Comparison of ENCODE assay signal across 29 cellular contexts in genomic region chr21:17590443-17590842, GRCh38. TPM values are rescaled to one million over a fixed set of nuclear protein-coding genes. Genes with fewer than 3 reads are reported as not detected.
DNase-seq lines count a peak whose midpoint lies in the region; ATAC-seq, FAIRE-seq and TF ChIP-seq lines count a peak whose summit lies in the region.
"Had no signal": no experiment of that assay in that cellular context is flagged by ENCODE, and none has a peak within 500 bp of the region (broad histone marks: within the 10 kb centered on the region; RNA-seq: fewer than 3 reads in every experiment).

No MANE protein-coding gene starts in this region.

- no peaks in the 10 kb centered on the region for H3K79me2 ChIP-seq in mammary epithelial cell (ENCODE audit: insufficient read depth, low read length)
- H3K79me2 ChIP-seq in HepG2 (ENCODE audit: insufficient read depth, low read length), result peaks cover 7% of the 10 kb centered on the region

- no peak for TF ChIP-seq RAD21 in HepG2 (CRISPR knock-in tag; IDR thresholded peaks at IDR 0.05)

- POLR2A ChIA-PET in MCF 10A (lab: Yijun Ruan, JAX), result interaction anchor here (0.6 to 1.9 kb wide), 3 partner anchors 11 to 979 kb away, joined by 3 to 10 read pairs (median 7); no protein-coding TSS in a partner anchor
- POLR2A ChIA-PET in HepG2 (lab: Yijun Ruan, JAX), result no interaction called here

- H3K9me3 Mint-ChIP-seq in MCF 10A (ENCODE audit: unreplicated experiment) (no peaks in the 10 kb centered on the region), type B pancreatic cell (no peaks in the 10 kb centered on the region)
- no peaks in the 10 kb centered on the region for H3K9me3 Mint-ChIP-seq in activated CD8-positive, alpha-beta memory T cell treated with anti-CD3 and anti-CD28 coated beads, Interleukin-2, amount 10 ng/mL, durations not matched to agents 7 days and 5 days (ENCODE audit: low read depth)
- H3K9me3 Mint-ChIP-seq: activated naive CD4-positive, alpha-beta T cell treated with anti-CD3 and anti-CD28 coated beads, Interleukin-2, amount 50 U/mL, for 24 hours; CD4-positive, CD25-positive, alpha-beta regulatory T cell; IgD-negative memory B cell had no signal

- TF ChIP-seq CTCF in MCF 10A (IDR thresholded peaks at IDR 0.05; ENCODE audit: unreplicated experiment) (no peak), mammary epithelial cell (conservative IDR thresholded peaks at IDR 0.05 in 1 of 2, IDR thresholded peaks at IDR 0.05 in 1 of 2; ENCODE audit: extremely low read depth in 1 of 2, insufficient read depth in 1 of 2, low read depth in 1 of 2, low read length in 2 of 2) (no peak), HepG2 (CRISPR knock-in tag; IDR thresholded peaks at IDR 0.05) (no peak), type B pancreatic cell (conservative IDR thresholded peaks at IDR 0.05) (no peak)

- 93% methylated on average over 4 of the region's 4 CpGs for WGBS in mammary epithelial cell (ENCODE audit: low coverage, missing lambda C conversion rate)
- 96% methylated on average over 4 of the region's 4 CpGs for WGBS in HepG2 (ENCODE audit: low lambda C conversion rate)

- no peak overlapping the region for H3K27ac Mint-ChIP-seq in MCF 10A (ENCODE audit: low read depth, unreplicated experiment)
- H3K27ac Mint-ChIP-seq in activated CD8-positive, alpha-beta memory T cell treated with anti-CD3 and anti-CD28 coated beads, Interleukin-2, amount 10 ng/mL, durations not matched to agents 7 days and 5 days, result no peak overlapping the region
- no peak overlapping the region for H3K27ac Mint-ChIP-seq in type B pancreatic cell
- H3K27ac Mint-ChIP-seq: activated naive CD4-positive, alpha-beta T cell treated with anti-CD3 and anti-CD28 coated beads, Interleukin-2, amount 50 U/mL, for 24 hours; CD4-positive, CD25-positive, alpha-beta regulatory T cell; IgD-negative memory B cell; stimulated activated naive B cell treated with anti-CD40 and anti-IgM and Interleukin-4, amounts not matched to agents 10 μg/mL and 1 μg/mL and 100 μg/mL, for 72 hours had no signal

- FAIRE-seq in HepG2 (lab: Jason Lieb, UNC), result no peak
- FAIRE-seq: islet of Langerhans had no signal

- peak; percentile 43 for DNase-seq in MCF 10A (ENCODE audit: unreplicated experiment)
- DNase-seq in mammary epithelial cell, result no peak
- peak; percentile 61 for DNase-seq in fibroblast of gingiva (ENCODE audit: low read depth)
- no peak for DNase-seq in HepG2 (ENCODE audit: low spot score)
- no peak for DNase-seq in stimulated activated CD4-positive, alpha-beta T cell treated with anti-CD3 and anti-CD28 coated beads, Interleukin-4, amount 100 ng/mL, for 1 hour
- no peak for DNase-seq in activated CD8-positive, alpha-beta memory T cell treated with anti-CD3 and anti-CD28 coated beads, Interleukin-2, amount 10 ng/mL, durations not matched to agents 7 days and 5 days
- DNase-seq in retina, result no peak
- no peak for DNase-seq in type B pancreatic cell (ENCODE audit: extremely low spot score, unreplicated experiment)
- DNase-seq: activated CD4-positive, alpha-beta T cell treated with anti-CD3 and anti-CD28 coated beads for 48 hours; activated T-cell treated with anti-CD3 and anti-CD28 coated beads for 4 hours; AML-193; Calu3; CD4-positive, CD25-positive, alpha-beta regulatory T cell; DMS79 treated with DMSO at 0.1 percent for 48 hours; GDM1; left ventricle myocardium superior; NCI-H2029; NCI-H345; psoas muscle; SHP77 treated with DMSO at 0.1 percent for 48 hours; stimulated activated naive B cell treated with anti-CD40 and anti-IgM and Interleukin-4, amounts not matched to agents 10 μg/mL and 1 μg/mL and 100 μg/mL, for 72 hours; substantia nigra; T1000; WERI-Rb-1 had no signal

- dilution Hi-C loops in mammary epithelial cell (cut with HindIII; ENCODE audit: low sequenced_read_pairs), result no loop called here

- H3K27me3 Mint-ChIP-seq in MCF 10A (ENCODE audit: insufficient read depth, unreplicated experiment) (no peaks in the 10 kb centered on the region), type B pancreatic cell (no peaks in the 10 kb centered on the region)
- H3K27me3 Mint-ChIP-seq in activated CD8-positive, alpha-beta memory T cell treated with anti-CD3 and anti-CD28 coated beads, Interleukin-2, amount 10 ng/mL, durations not matched to agents 7 days and 5 days, result peaks cover 2% of the 10 kb centered on the region
- H3K27me3 Mint-ChIP-seq: activated naive CD4-positive, alpha-beta T cell treated with anti-CD3 and anti-CD28 coated beads, Interleukin-2, amount 50 U/mL, for 24 hours; CD4-positive, CD25-positive, alpha-beta regulatory T cell; IgD-negative memory B cell; stimulated activated naive B cell treated with anti-CD40 and anti-IgM and Interleukin-4, amounts not matched to agents 10 μg/mL and 1 μg/mL and 100 μg/mL, for 72 hours had no signal

- H3K27me3 ChIP-seq in mammary epithelial cell (ENCODE audit: insufficient read depth, low read length) (no peaks in the 10 kb centered on the region), HepG2 (ENCODE audit: control insufficient read depth in 1 of 2, insufficient read depth in 2 of 2, low read length in 2 of 2) (no peaks in the 10 kb centered on the region)
- H3K27me3 ChIP-seq: neutrophil had no signal

- H3K36me3 ChIP-seq in mammary epithelial cell (ENCODE audit: insufficient read depth, low read length), result peaks cover 27% of the 10 kb centered on the region
- H3K36me3 ChIP-seq in HepG2 (replicated peaks in 1 of 2; ENCODE audit: control insufficient read depth in 1 of 2, insufficient read depth in 2 of 2, low read length in 2 of 2), result peaks cover 5 to 24% of the 10 kb centered on the region in 2 experiments

- in situ Hi-C loops in mammary epithelial cell (cut with MboI; ENCODE audit: low sequenced_read_pairs in 2 of 2), result no loop called here
- in situ Hi-C loops in HepG2 (cut with HindIII; ENCODE audit: extremely low pct_ligation_motif_present, low pct_unique_long_range_greater_than_20kb), result no loop called here

- CTCF ChIA-PET in MCF 10A (lab: Yijun Ruan, JAX), result interaction anchor here (0.9 to 1.4 kb wide), 2 partner anchors 36 to 203 kb away, joined by 3 to 4 read pairs; no protein-coding TSS in a partner anchor
- CTCF ChIA-PET in mammary epithelial cell (lab: Charles Lee; ENCODE audit: low non-redundant PET), result no interaction called here
- CTCF ChIA-PET in HepG2 (lab: Yijun Ruan, JAX; ENCODE audit: low intra/inter-chr PET ratio, low total read pairs), result no interaction called here
- CTCF ChIA-PET in activated CD8-positive, alpha-beta memory T cell treated with anti-CD3 and anti-CD28 coated beads, Interleukin-2, amount 10 ng/mL, durations not matched to agents 7 days and 5 days (lab: Charles Lee), result no interaction called here

- no peak for TF ChIP-seq POLR2A in HepG2 (IDR thresholded peaks at IDR 0.05; ENCODE audit: insufficient read depth in 1 of 2, low read depth in 2 of 2, low read length in 2 of 2)

- ATAC-seq in HepG2, result no peak
- no peak for ATAC-seq in activated CD8-positive, alpha-beta memory T cell treated with anti-CD3 and anti-CD28 coated beads, Interleukin-2, amount 10 ng/mL, durations not matched to agents 7 days and 5 days
- ATAC-seq: left ventricle myocardium superior; Panc1; psoas muscle; stimulated activated naive B cell treated with anti-CD40 and anti-IgM and Interleukin-4, amounts not matched to agents 10 μg/mL and 1 μg/mL and 100 μg/mL, for 72 hours had no signal

- no peak for TF ChIP-seq EP300 in HepG2 (IDR thresholded peaks at IDR 0.05; ENCODE audit: low read depth in 2 of 2, low read length in 2 of 2)
- no peak for TF ChIP-seq EP300 in HepG2 (CRISPR knock-in tag; IDR thresholded peaks at IDR 0.05; ENCODE audit: borderline replicate concordance)

- H4K20me1 ChIP-seq in mammary epithelial cell (ENCODE audit: insufficient read depth, low read length) (no peaks in the 10 kb centered on the region), HepG2 (ENCODE audit: insufficient read depth, low read length) (0 out of 2 replicates have a peak, but pooled peaks cover 2% of the 10 kb centered on the region)

- no TSS peak for BruUV-seq in MCF 10A (replicated peaks; lab: Mats Ljungman, UMichigan)
- BruUV-seq in mammary epithelial cell (replicated peaks; lab: Mats Ljungman, UMichigan), result no TSS peak
- no TSS peak for BruUV-seq in HepG2 (replicated peaks; lab: Mats Ljungman, UMichigan)

- H3K4me1 ChIP-seq in mammary epithelial cell (ENCODE audit: insufficient read depth, low read length), result no peaks in the 10 kb centered on the region
- H3K4me1 ChIP-seq in HepG2 (ENCODE audit: insufficient read depth, low read length), result no peaks in the 10 kb centered on the region
- H3K4me1 ChIP-seq: psoas muscle had no signal

- H3K4me2 ChIP-seq in mammary epithelial cell (ENCODE audit: insufficient read depth, low read depth, low read length) (no peak overlapping the region), HepG2 (ENCODE audit: low read depth, low read length) (no peak overlapping the region)

- H3K27ac ChIP-seq in mammary epithelial cell (ENCODE audit: insufficient read depth, low read depth, low read length) (no peak overlapping the region), HepG2 (ENCODE audit: extremely low read length, insufficient read depth, low read length) (no peak overlapping the region)
- H3K27ac ChIP-seq: neutrophil, psoas muscle, WERI-Rb-1 had no signal

- intact Hi-C loops in MCF 10A (cut with micrococcal nuclease), result no loop called here
- intact Hi-C loops in mammary epithelial cell (cut with micrococcal nuclease), result no loop called here
- intact Hi-C loops in HepG2 (cut with micrococcal nuclease; ENCODE audit: unreplicated experiment), result no loop called here

- H3K4me1 Mint-ChIP-seq in MCF 10A (ENCODE audit: insufficient read depth, unreplicated experiment) (no peaks in the 10 kb centered on the region), type B pancreatic cell (ENCODE audit: unreplicated experiment) (no peaks in the 10 kb centered on the region)
- H3K4me1 Mint-ChIP-seq in activated CD8-positive, alpha-beta memory T cell treated with anti-CD3 and anti-CD28 coated beads, Interleukin-2, amount 10 ng/mL, durations not matched to agents 7 days and 5 days, result no peaks in the 10 kb centered on the region
- H3K4me1 Mint-ChIP-seq: activated naive CD4-positive, alpha-beta T cell treated with anti-CD3 and anti-CD28 coated beads, Interleukin-2, amount 50 U/mL, for 24 hours; IgD-negative memory B cell; stimulated activated naive B cell treated with anti-CD40 and anti-IgM and Interleukin-4, amounts not matched to agents 10 μg/mL and 1 μg/mL and 100 μg/mL, for 72 hours had no signal

- H3K4me3 Mint-ChIP-seq in MCF 10A (ENCODE audit: unreplicated experiment), result no peak overlapping the region
- no peak overlapping the region for H3K4me3 Mint-ChIP-seq in activated CD8-positive, alpha-beta memory T cell treated with anti-CD3 and anti-CD28 coated beads, Interleukin-2, amount 10 ng/mL, durations not matched to agents 7 days and 5 days
- no peak overlapping the region for H3K4me3 Mint-ChIP-seq in type B pancreatic cell
- H3K4me3 Mint-ChIP-seq: activated naive CD4-positive, alpha-beta T cell treated with anti-CD3 and anti-CD28 coated beads, Interleukin-2, amount 50 U/mL, for 24 hours; CD4-positive, CD25-positive, alpha-beta regulatory T cell; IgD-negative memory B cell; stimulated activated naive B cell treated with anti-CD40 and anti-IgM and Interleukin-4, amounts not matched to agents 10 μg/mL and 1 μg/mL and 100 μg/mL, for 72 hours had no signal

- H3K4me3 ChIP-seq in mammary epithelial cell (replicated peaks in 1 of 3; ENCODE audit: insufficient read depth in 1 of 3, low read depth in 2 of 3, low read length in 3 of 3) (no peak overlapping the region), HepG2 (replicated peaks in 1 of 3; ENCODE audit: insufficient read depth in 1 of 3, low read depth in 2 of 3, low read length in 3 of 3) (no peak overlapping the region)
- H3K4me3 ChIP-seq: psoas muscle had no signal

- H3K9me3 ChIP-seq in mammary epithelial cell (replicated peaks; ENCODE audit: insufficient read depth, low read length), result no peaks in the 10 kb centered on the region
- H3K9me3 ChIP-seq in HepG2 (ENCODE audit: low read length), result no peaks in the 10 kb centered on the region
- H3K9me3 ChIP-seq: neutrophil, psoas muscle had no signal

- no peak overlapping the region for H3K9ac ChIP-seq in mammary epithelial cell (ENCODE audit: insufficient read depth, low read length)
- H3K9ac ChIP-seq in HepG2 (ENCODE audit: insufficient read depth, low read depth, low read length), result no peak overlapping the region

- H3K36me3 Mint-ChIP-seq in MCF 10A (ENCODE audit: insufficient read depth, unreplicated experiment) (peaks cover 37% of the 10 kb centered on the region), type B pancreatic cell (peaks cover 22% of the 10 kb centered on the region)
- peaks cover 25% of the 10 kb centered on the region for H3K36me3 Mint-ChIP-seq in activated CD8-positive, alpha-beta memory T cell treated with anti-CD3 and anti-CD28 coated beads, Interleukin-2, amount 10 ng/mL, durations not matched to agents 7 days and 5 days

- no peak overlapping the region for H2AFZ ChIP-seq in mammary epithelial cell (ENCODE audit: low read depth, low read length)
- H2AFZ ChIP-seq in HepG2 (ENCODE audit: low read length), result no peak overlapping the region

RNA-seq across cellular contexts. Expression of gene BTG3, which starts 22.3 kb away (rescaled TPM):
- total RNA-seq in MCF 10A (2022), result 53.5 and 57.0 TPM in 2 replicates
- 10 to 100 TPM; 27.7 to 82.1 TPM for total RNA-seq in mammary epithelial cell
- polyA plus RNA-seq in mammary epithelial cell, result 57.6 TPM
- 13.7 TPM for polyA minus RNA-seq in mammary epithelial cell
- 11.6 and 13.9 TPM in 2 replicates for total RNA-seq in HepG2 (2016; rRNA removed; fragmentation: Illumina TruSeq; extraction: Trizol)
- 2.6 and 3.3 TPM in 2 replicates for total RNA-seq in HepG2 (2016; cell fraction: cytosol; rRNA removed; fragmentation: Illumina TruSeq; extraction: Trizol; ENCODE audit: low read depth)
- 14.2 and 15.8 TPM in 2 replicates for total RNA-seq in HepG2 (2016; cell fraction: insoluble cytoplasmic fraction; rRNA removed; fragmentation: Illumina TruSeq; extraction: Trizol)
- total RNA-seq in HepG2 (2016; cell fraction: membrane; rRNA removed; fragmentation: Illumina TruSeq; extraction: Trizol), result 5.4 and 6.1 TPM in 2 replicates
- 28.7 and 34.0 TPM in 2 replicates for total RNA-seq in HepG2 (2016; cell fraction: nucleus; rRNA removed; fragmentation: Illumina TruSeq; extraction: Trizol)
- 22.5 and 27.4 TPM in 2 replicates for polyA plus RNA-seq in HepG2 (2011; rRNA removed)
- polyA plus RNA-seq in HepG2 (2011; cell fraction: cytosol; rRNA removed), result 11.5 and 19.2 TPM in 2 replicates
- 12.4 and 14.1 TPM in 2 replicates for polyA plus RNA-seq in HepG2 (2011; cell fraction: nucleus; rRNA removed)
- 42.9 and 43.4 TPM in 2 replicates for polyA plus RNA-seq in HepG2 (2012)
- 2.5 and 3.0 TPM in 2 replicates for polyA plus RNA-seq in HepG2 (2016; cell fraction: cytosol; fragmentation: Illumina TruSeq; extraction: Trizol; ENCODE audit: low read depth)
- polyA plus RNA-seq in HepG2 (2016; cell fraction: insoluble cytoplasmic fraction; fragmentation: Illumina TruSeq; extraction: Trizol; ENCODE audit: low read depth), result 20.7 and 21.3 TPM in 2 replicates
- 4.3 and 4.4 TPM in 2 replicates for polyA plus RNA-seq in HepG2 (2016; cell fraction: membrane; fragmentation: Illumina TruSeq; extraction: Trizol; ENCODE audit: low read depth)
- polyA plus RNA-seq in HepG2 (2016; cell fraction: nucleus; fragmentation: Illumina TruSeq; extraction: Trizol; ENCODE audit: insufficient read depth, low read depth), result 26.5 and 30.1 TPM in 2 replicates
- polyA minus RNA-seq in HepG2 (2011; rRNA and poly(A)+ RNA removed; ENCODE audit: low replicate concordance), result 3.9 and 11.3 TPM in 2 replicates
- polyA minus RNA-seq in HepG2 (2011; cell fraction: cytosol; rRNA and poly(A)+ RNA removed), result 9.0 and 9.1 TPM in 2 replicates
- polyA minus RNA-seq in HepG2 (2011; cell fraction: nucleus; rRNA and poly(A)+ RNA removed), result 42.6 and 51.3 TPM in 2 replicates
- total RNA-seq in activated CD8-positive, alpha-beta memory T cell treated with anti-CD3 and anti-CD28 coated beads, Interleukin-2, amount 10 ng/mL, durations not matched to agents 7 days and 5 days, result 10 to 100 TPM; 57.5 to 65.8 TPM
- 37.5 and 47.9 TPM in 2 replicates for total RNA-seq in type B pancreatic cell (ENCODE audit: low replicate concordance)

Comparison
In these comparisons a context has a peak if more than half of its experiments do, and no peak if none do; other contexts are left out.
1. DNase-seq: peak in MCF 10A (single experiment) and fibroblast of gingiva (single experiment); none in mammary epithelial cell (single experiment), HepG2 (single experiment), stimulated activated CD4-positive, alpha-beta T cell treated with anti-CD3 and anti-CD28 coated beads, Interleukin-4, amount 100 ng/mL, for 1 hour (single experiment), activated CD8-positive, alpha-beta memory T cell treated with anti-CD3 and anti-CD28 coated beads, Interleukin-2, amount 10 ng/mL, durations not matched to agents 7 days and 5 days (single experiment), retina (single experiment) and type B pancreatic cell (single experiment).